In the genomic region with DNA sequence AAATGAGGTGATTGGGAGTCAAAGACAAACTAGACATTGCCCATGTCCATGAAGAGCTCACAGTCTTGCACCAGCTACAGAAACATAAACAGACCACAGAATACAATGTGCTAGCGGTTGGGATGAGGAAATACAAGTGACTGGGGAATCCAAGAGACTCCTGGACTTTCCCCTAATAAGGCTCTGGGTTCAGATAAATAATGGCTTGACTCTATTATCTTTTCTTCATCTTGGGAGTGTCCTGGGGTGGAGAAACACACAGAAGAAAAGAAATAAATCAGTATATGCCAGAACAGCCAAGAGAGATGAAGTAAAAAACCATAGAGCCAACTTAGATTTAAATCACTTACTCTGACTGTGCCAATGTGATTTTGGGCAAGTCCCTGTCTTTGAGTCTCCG, we compare ENCODE assay signal across 22 cellular contexts.
"Had no signal": no experiment of that assay in that cellular context is flagged by ENCODE, and none has a peak within 500 bp of the region (broad histone marks: within the 10 kb centered on the region; RNA-seq: fewer than 3 reads in every experiment).

No MANE protein-coding gene starts in this region.

- H3K4me1 ChIP-seq: ascending aorta, left lung, neural progenitor cell had no signal

- H3K27ac ChIP-seq: ascending aorta, epithelial cell of prostate, hepatocyte, left lung, neural progenitor cell, sigmoid colon, thyroid gland had no signal

- H3K79me2 ChIP-seq: hepatocyte had no signal

- DNase-seq: activated gamma-delta T cell treated with Interleukin-2 at 50 U/mL for 16 hours; activated T-cell treated with anti-CD3 and anti-CD28 coated beads, Interleukin-2, amount 50 U/mL, for 1 hour; cerebellar nuclear complex; glutamatergic neuron; immature natural killer cell; kidney glomerular epithelial cell; left lung; naive thymus-derived CD8-positive, alpha-beta T cell; posterior cingulate gyrus; sigmoid colon; stimulated activated CD4-positive, alpha-beta T cell treated with anti-CD3 and anti-CD28 coated beads, Interleukin-4, amount 100 ng/mL, for 24 hours; stimulated activated naive CD4-positive, alpha-beta T cell treated with Interleukin-2 at 50 U/mL for 16 hours; substantia nigra; T-helper 1 cell; thyroid gland had no signal

- H3K4me3 ChIP-seq: ascending aorta, hepatocyte, left lung, lung, neural progenitor cell, sigmoid colon, thyroid gland had no signal

- H3K36me3 ChIP-seq: left lung, neural progenitor cell, sigmoid colon, thyroid gland had no signal

- H3K9me3 ChIP-seq: ascending aorta, left lung, sigmoid colon, thyroid gland had no signal

- H3K27me3 ChIP-seq: ascending aorta, hepatocyte, left lung, neural progenitor cell, sigmoid colon, thyroid gland had no signal

- H2AFZ ChIP-seq: hepatocyte, neural progenitor cell had no signal

- FAIRE-seq: frontal cortex, TTC549 had no signal
